ENCODE assay signal across 7 cellular contexts in genomic region chr13:27283906-27284523, GRCh38. TPM values are rescaled to one million over a fixed set of nuclear protein-coding genes. Genes with fewer than 3 reads are reported as not detected.
DNase-seq lines count a peak whose midpoint lies in the region; ATAC-seq and TF ChIP-seq lines count a peak whose summit lies in the region.

No MANE protein-coding gene starts in this region.

- no peak overlapping the region for H3K27ac ChIP-seq in psoas muscle

- peak; percentile 40 for ATAC-seq in effector memory CD8-positive, alpha-beta T cell (replicated peaks)
- ATAC-seq in psoas muscle (peak in 3 of 4 donors; percentile 36 to 53 (median 48)), GM21786 (IDR thresholded peaks at IDR 0.05; ENCODE audit: unreplicated experiment) (no peak)

- no peak overlapping the region for H3K4me3 ChIP-seq in GM12864 (ENCODE audit: low read depth, low read length)
- H3K4me3 ChIP-seq in psoas muscle: no peak overlapping the region
- H3K4me3 ChIP-seq in H7 (ENCODE audit: insufficient read depth, low read depth, low read length): no peak overlapping the region

- intact Hi-C loops in psoas muscle (cut with DNase I): loop anchor here (5.0 to 10.0 kb wide), 2 partner anchors 297 to 299 kb away; no protein-coding TSS in a partner anchor

- H3K4me1 Mint-ChIP-seq in effector memory CD8-positive, alpha-beta T cell (ENCODE audit: low read depth in 2 of 2): peaks cover 0 to 2% of the 10 kb centered on the region in 2 donors
- no peaks in the 10 kb centered on the region for H3K4me1 Mint-ChIP-seq in mesothelial cell of epicardium

- H3K36me3 Mint-ChIP-seq in effector memory CD8-positive, alpha-beta T cell (ENCODE audit: insufficient read depth): no peaks in the 10 kb centered on the region
- H3K36me3 Mint-ChIP-seq in mesothelial cell of epicardium: no peaks in the 10 kb centered on the region

- H3K9me3 ChIP-seq in psoas muscle: no peaks in the 10 kb centered on the region

- TF ChIP-seq CTCF in GM12864 (IDR thresholded peaks at IDR 0.05; ENCODE audit: low read depth, low read length, missing control alignments) (peak; percentile 56), psoas muscle (IDR thresholded peaks at IDR 0.05) (peak; percentile 29), mesothelial cell of epicardium (IDR thresholded peaks at IDR 0.05; ENCODE audit: unreplicated experiment) (no peak)

- no peaks in the 10 kb centered on the region for H3K36me3 ChIP-seq in psoas muscle (ENCODE audit: insufficient read depth in 1 of 2, low read depth in 1 of 2)
- no peaks in the 10 kb centered on the region for H3K36me3 ChIP-seq in H7 (replicated peaks; ENCODE audit: control insufficient read depth, insufficient read depth, low read length)

- DNase-seq in GM12864 (ENCODE audit: low read depth) (no peak), NCI-H1092 treated with DMSO at 0.1 percent for 48 hours (lab: John Stamatoyannopoulos, UW) (peak; percentile 41), psoas muscle (no peak), mesothelial cell of epicardium (ENCODE audit: low spot score in 2 of 2, unreplicated experiment in 2 of 2) (no peak), H7 (no peak)
- DNase-seq in effector memory CD8-positive, alpha-beta T cell: peak in 1 of 3 experiments; percentile 10

- 83 to 88% (median 87%) methylated on average over 4 of the region's 4 CpGs for WGBS in psoas muscle, 3 donors

- no peak overlapping the region for H3K4me3 Mint-ChIP-seq in effector memory CD8-positive, alpha-beta T cell
- no peak overlapping the region for H3K4me3 Mint-ChIP-seq in mesothelial cell of epicardium

- H3K9me3 Mint-ChIP-seq in effector memory CD8-positive, alpha-beta T cell: no peaks in the 10 kb centered on the region
- H3K9me3 Mint-ChIP-seq in mesothelial cell of epicardium: no peaks in the 10 kb centered on the region

- no peaks in the 10 kb centered on the region for H3K4me1 ChIP-seq in psoas muscle

- H3K27me3 Mint-ChIP-seq in effector memory CD8-positive, alpha-beta T cell: peaks cover 30 to 44% of the 10 kb centered on the region in 2 donors
- no peaks in the 10 kb centered on the region for H3K27me3 Mint-ChIP-seq in mesothelial cell of epicardium (ENCODE audit: low read depth)

- no peak overlapping the region for H3K27ac Mint-ChIP-seq in effector memory CD8-positive, alpha-beta T cell
- H3K27ac Mint-ChIP-seq in mesothelial cell of epicardium: no peak overlapping the region

- H3K27me3 ChIP-seq in psoas muscle (ENCODE audit: insufficient read depth in 3 of 3, low read length in 2 of 3) (peaks cover 0 to 3% (median 2%) of the 10 kb centered on the region in 3 donors), H7 (ENCODE audit: control insufficient read depth, insufficient read depth, low read length) (no peaks in the 10 kb centered on the region)

RNA-seq across cellular contexts. Expression of gene RASL11A, which starts 13.4 kb away (rescaled TPM):
- total RNA-seq in psoas muscle (1 to 10 TPM; 2.6 to 6.4 (median 4.4) TPM), mesothelial cell of epicardium (8.8 to 10.5 TPM (median 9.1 TPM) in 3 replicates)
- polyA plus RNA-seq in psoas muscle: 1 to 10 TPM; 2.3 to 3.3 (median 2.6) TPM
- total RNA-seq in H7 (2014; rRNA removed; shearing (Covaris generic)): 3.3 and 3.5 TPM in 2 replicates

RNA-seq across cellular contexts. Expression of gene RPL21, which starts 32.7 kb away (rescaled TPM):
- total RNA-seq in psoas muscle (100 to 1,000 TPM; 440 to 808 (median 733) TPM), mesothelial cell of epicardium (851 to 889 TPM (median 875 TPM) in 3 replicates)
- 1,000 to 10,000 TPM in 2 of 3 donors, 100 to 1,000 TPM in 1; 914 to 1,432 (median 1,401) TPM for polyA plus RNA-seq in psoas muscle
- 1,511 and 1,563 TPM in 2 replicates for total RNA-seq in H7 (2014; rRNA removed; shearing (Covaris generic))
